Comparison of ENCODE assay signal across 1 cellular context in the genomic region with DNA sequence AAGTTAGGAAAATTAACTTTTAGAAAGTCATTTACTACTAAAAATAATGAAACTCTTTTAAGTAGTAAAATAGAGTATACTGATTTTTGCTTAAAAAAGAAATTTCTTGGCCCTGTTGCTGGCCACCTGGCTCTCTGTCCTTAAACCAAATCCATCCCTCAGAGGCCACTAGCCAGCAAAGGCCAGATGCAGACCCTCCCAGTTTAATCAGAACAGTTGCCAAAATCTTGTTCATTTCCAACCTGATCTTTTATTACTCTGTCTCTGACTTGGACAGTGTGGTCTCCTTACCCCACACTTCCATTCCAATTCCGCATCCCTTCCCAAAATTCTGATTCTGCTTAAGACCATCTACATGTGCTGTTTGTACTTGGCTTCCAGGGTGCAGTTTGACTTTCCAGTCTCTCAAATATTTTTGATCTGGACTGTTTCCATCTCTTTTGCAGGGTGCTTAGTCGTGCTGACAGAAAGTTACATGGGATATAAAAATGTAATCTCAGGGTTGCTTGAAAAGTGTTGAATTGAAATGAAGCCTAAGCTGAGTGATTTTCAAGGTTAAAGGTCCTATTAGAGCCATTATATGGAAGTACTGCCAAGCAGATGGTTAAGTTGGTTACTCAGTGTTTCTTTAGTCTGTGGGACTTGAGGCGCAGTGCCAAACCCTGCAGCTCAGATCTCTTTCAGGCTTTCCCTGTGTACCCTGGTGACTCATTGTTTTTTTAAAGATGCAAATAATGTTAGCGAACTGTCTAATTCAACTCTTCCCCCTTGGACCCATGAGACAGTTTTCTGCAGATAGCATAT.
TF ChIP-seq lines count a peak whose summit lies in the region.

No MANE protein-coding gene starts in this region.

TF ChIP-seq in WTC11, 78 proteins besides CTCF, POLR2A, EP300 and RAD21 (continued from another document):
- TF ChIP-seq ZNF425 (CRISPR knock-in tag; conservative IDR thresholded peaks at IDR 0.05) (no peak), NR3C1 (CRISPR knock-in tag; conservative IDR thresholded peaks at IDR 0.05; ENCODE audit: low read depth) (no peak), MYBL2 (CRISPR knock-in tag; IDR thresholded peaks at IDR 0.05) (no peak), HMGXB4 (CRISPR knock-in tag; IDR thresholded peaks at IDR 0.05) (no peak), ZNF671 (CRISPR knock-in tag; IDR thresholded peaks at IDR 0.05) (no peak), EMX1 (CRISPR knock-in tag; IDR thresholded peaks at IDR 0.05) (no peak)
- TF ChIP-seq, protein P1, sequence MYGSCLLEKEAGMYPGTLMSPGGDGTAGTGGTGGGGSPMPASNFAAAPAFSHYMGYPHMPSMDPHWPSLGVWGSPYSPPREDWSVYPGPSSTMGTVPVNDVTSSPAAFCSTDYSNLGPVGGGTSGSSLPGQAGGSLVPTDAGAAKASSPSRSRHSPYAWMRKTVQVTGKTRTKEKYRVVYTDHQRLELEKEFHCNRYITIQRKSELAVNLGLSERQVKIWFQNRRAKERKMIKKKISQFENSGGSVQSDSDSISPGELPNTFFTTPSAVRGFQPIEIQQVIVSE (CRISPR knock-in tag; IDR thresholded peaks at IDR 0.05; ENCODE audit: borderline replicate concordance) = no peak
- TF ChIP-seq, protein P2, sequence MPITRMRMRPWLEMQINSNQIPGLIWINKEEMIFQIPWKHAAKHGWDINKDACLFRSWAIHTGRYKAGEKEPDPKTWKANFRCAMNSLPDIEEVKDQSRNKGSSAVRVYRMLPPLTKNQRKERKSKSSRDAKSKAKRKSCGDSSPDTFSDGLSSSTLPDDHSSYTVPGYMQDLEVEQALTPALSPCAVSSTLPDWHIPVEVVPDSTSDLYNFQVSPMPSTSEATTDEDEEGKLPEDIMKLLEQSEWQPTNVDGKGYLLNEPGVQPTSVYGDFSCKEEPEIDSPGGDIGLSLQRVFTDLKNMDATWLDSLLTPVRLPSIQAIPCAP (CRISPR knock-in tag; IDR thresholded peaks at IDR 0.05) = no peak
